Comparison of ENCODE assay signal across 8 cellular contexts in the genomic region with DNA sequence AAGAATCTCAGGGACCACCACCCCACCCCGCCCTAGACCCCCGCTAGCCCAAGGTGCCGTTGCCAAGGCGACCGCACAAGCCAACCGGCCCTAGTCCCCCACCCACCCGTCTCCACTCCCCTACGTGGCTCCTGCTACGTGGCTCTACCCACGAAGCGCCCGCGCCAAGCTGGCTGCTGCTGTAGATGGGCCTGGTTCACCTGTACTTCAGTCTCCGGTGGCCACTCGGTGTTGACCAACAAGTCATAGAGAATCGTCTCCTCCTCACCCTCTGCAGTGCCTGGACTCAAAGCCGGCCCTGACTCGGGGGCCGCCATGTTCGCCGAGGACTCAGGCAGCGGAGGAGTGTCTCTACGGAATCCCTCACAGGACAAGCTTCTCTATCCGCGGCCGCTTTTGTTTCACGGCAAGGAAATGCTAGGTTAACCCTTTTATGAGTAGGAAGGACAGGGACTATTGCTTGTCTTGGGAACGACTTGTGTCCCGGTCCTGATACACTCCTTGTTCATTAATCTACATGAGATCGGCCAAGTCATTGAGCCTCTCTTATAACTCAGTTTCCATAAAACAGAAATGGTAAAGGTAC. TPM values are rescaled to one million over a fixed set of nuclear protein-coding genes. Genes with fewer than 3 reads are reported as not detected.
A peak's percentile ranks its signal among the peaks of the same experiment; 100 is the strongest.
DNase-seq lines count a peak whose midpoint lies in the region; ATAC-seq and TF ChIP-seq lines count a peak whose summit lies in the region.

NBAS (minus strand) TSS at position 347 of the 586 bp plus-strand sequence; CDS start at position 317, 30 bp downstream.

- H3K4me1 ChIP-seq in hepatocyte (ENCODE audit: insufficient read depth) (peaks cover 18% of the 10 kb centered on the region), aorta (ENCODE audit: control insufficient read depth in 1 of 2, insufficient read depth in 2 of 2, low read length in 2 of 2) (no peaks in the 10 kb centered on the region)

- peaks cover 45% of the 10 kb centered on the region for H3K79me2 ChIP-seq in hepatocyte

- H3K4me2 ChIP-seq in hepatocyte, result peak within 1 kb of the TSS; percentile 84

- under 1% methylated on average over 24 of the region's 30 CpGs for WGBS in hepatocyte (ENCODE audit: low lambda C conversion rate, missing lambda C conversion rate)
- 0 to 1% methylated on average over 30 of the region's 30 CpGs for WGBS in aorta, 2 donors

- H3K27ac ChIP-seq in hepatocyte, result peak within 1 kb of the TSS; percentile 88
- peak within 1 kb of the TSS in 1 of 2 donors; percentile 38 for H3K27ac ChIP-seq in aorta (ENCODE audit: low read depth in 1 of 2, low read length in 2 of 2)

- no peaks in the 10 kb centered on the region for H3K9me2 ChIP-seq in hepatocyte (replicated peaks; ENCODE audit: insufficient read depth)

- TF ChIP-seq CTCF in astrocyte of the cerebellum (IDR thresholded peaks at IDR 0.05; ENCODE audit: low read depth, low read length, missing control alignments), result no peak
- TF ChIP-seq CTCF in hepatocyte (IDR thresholded peaks at IDR 0.05; ENCODE audit: poor library complexity), result no peak

- H3K27me3 ChIP-seq in hepatocyte (no peaks in the 10 kb centered on the region), aorta (ENCODE audit: control insufficient read depth in 1 of 2, insufficient read depth in 2 of 2, low read length in 1 of 2) (no peaks in the 10 kb centered on the region)

- in situ Hi-C loops in astrocyte of the cerebellum (cut with HindIII; ENCODE audit: low sequenced_read_pairs), result no loop called here

- ATAC-seq in GM18505 (IDR thresholded peaks at IDR 0.05; ENCODE audit: unreplicated experiment) (peak; percentile 90), HG02943 (IDR thresholded peaks at IDR 0.05; ENCODE audit: low read depth, unreplicated experiment) (peak; percentile 90), aorta (ENCODE audit: low FRiP score) (peak; percentile 95)

- intact Hi-C loops in aorta (cut with DNase I), result no loop called here

- peak; percentile 79 for TF ChIP-seq POLR2A in GM18505 (IDR thresholded peaks at IDR 0.05; ENCODE audit: borderline replicate concordance, extremely low read depth, insufficient read depth, insufficient read length)

- H4K20me1 ChIP-seq in hepatocyte (ENCODE audit: insufficient read depth, poor library complexity, severe bottlenecking), result no peaks in the 10 kb centered on the region

- H3K9me3 ChIP-seq in hepatocyte (ENCODE audit: low read depth) (no peaks in the 10 kb centered on the region), aorta (ENCODE audit: control insufficient read depth, low read length) (no peaks in the 10 kb centered on the region)

- H2AFZ ChIP-seq in hepatocyte, result peak within 1 kb of the TSS; percentile 98

- peak within 1 kb of the TSS; percentile 92 for H3K4me3 ChIP-seq in astrocyte of the cerebellum (ENCODE audit: low read depth, low read length)
- peak within 1 kb of the TSS; percentile 75 for H3K4me3 ChIP-seq in hepatocyte
- H3K4me3 ChIP-seq in aorta (ENCODE audit: low read length in 2 of 2), result peak within 1 kb of the TSS; percentile 90 to 92

- H3K36me3 ChIP-seq in hepatocyte (replicated peaks; ENCODE audit: insufficient read depth, low read depth), result no peaks in the 10 kb centered on the region
- no peaks in the 10 kb centered on the region for H3K36me3 ChIP-seq in aorta (ENCODE audit: control insufficient read depth in 1 of 2, insufficient read depth in 2 of 2, low read length in 1 of 2)

- DNase-seq in NCI-H2029 (lab: John Stamatoyannopoulos, UW) (peak; percentile 80), T1000 (lab: John Stamatoyannopoulos, UW) (peak; percentile 63), astrocyte of the cerebellum (ENCODE audit: low read depth) (peak; percentile 68), hepatocyte (ENCODE audit: low spot score) (peak; percentile 88), renal cortical epithelial cell (ENCODE audit: low read depth) (peak; percentile 78), aorta (peak; percentile 87 to 93)

RNA-seq across cellular contexts. Expression of gene NBAS, which starts in this region (rescaled TPM):
- total RNA-seq in hepatocyte, result 45.8 and 47.2 TPM in 2 replicates
- 18.5 and 20.8 TPM in 2 replicates for polyA plus RNA-seq in hepatocyte
- total RNA-seq in renal cortical epithelial cell, result 86.4 and 87.3 TPM in 2 replicates
- total RNA-seq in aorta, result 10 to 100 TPM; 37.0 to 46.0 TPM
- 10 to 100 TPM in 1 of 2 donors, 1 to 10 TPM in 1; 7.4 to 30.4 TPM for polyA plus RNA-seq in aorta
